ENCODE assay signal across 14 cellular contexts in the genomic region with DNA sequence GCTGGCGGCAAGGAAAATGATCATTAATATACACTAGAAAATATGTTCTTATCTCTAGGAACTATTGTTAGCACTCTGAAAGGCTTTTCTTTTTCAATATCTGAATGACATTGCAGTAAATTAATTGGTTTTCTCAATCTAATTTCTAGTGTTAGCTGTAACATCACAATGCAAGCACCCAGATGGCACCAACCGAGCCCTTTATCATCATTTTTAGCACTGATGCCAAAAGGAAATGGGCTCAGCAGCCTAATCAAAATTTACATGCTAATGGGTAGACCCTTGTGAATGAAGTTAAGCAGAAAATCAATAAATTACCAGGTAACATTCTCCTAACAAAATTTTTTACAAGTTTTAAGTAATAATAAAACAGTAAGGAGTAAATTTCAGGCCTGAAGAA. TPM values are rescaled to one million over a fixed set of nuclear protein-coding genes. Genes with fewer than 3 reads are reported as not detected.
DNase-seq lines count a peak whose midpoint lies in the region; TF ChIP-seq lines count a peak whose summit lies in the region.
"Had no signal": no experiment of that assay in that cellular context is flagged by ENCODE, and none has a peak within 500 bp of the region (broad histone marks: within the 10 kb centered on the region; RNA-seq: fewer than 3 reads in every experiment).

No MANE protein-coding gene starts in this region.

- H3K36me3 ChIP-seq in adrenal gland (replicated peaks in 1 of 2), result no peaks in the 10 kb centered on the region
- no peaks in the 10 kb centered on the region for H3K36me3 ChIP-seq in effector memory CD4-positive, alpha-beta T cell (ENCODE audit: control insufficient read depth, insufficient read depth, low read length)

- TF ChIP-seq CTCF in progenitor cell of endocrine pancreas (IDR thresholded peaks at IDR 0.05; ENCODE audit: unreplicated experiment), result no peak
- TF ChIP-seq CTCF in adrenal gland (IDR thresholded peaks at IDR 0.05), result no peak

- H3K4me3 Mint-ChIP-seq in progenitor cell of endocrine pancreas (ENCODE audit: low read depth), result no peak overlapping the region
- H3K4me3 Mint-ChIP-seq: H9, IgD-negative memory B cell had no signal

- 75 to 93% (median 81%) methylated on average over 2 of the region's 2 CpGs for WGBS in adrenal gland, 4 donors

- H3K9me3 ChIP-seq in adrenal gland (replicated peaks in 1 of 3), result no peaks in the 10 kb centered on the region
- no peaks in the 10 kb centered on the region for H3K9me3 ChIP-seq in effector memory CD4-positive, alpha-beta T cell (ENCODE audit: control insufficient read depth, low read length)

- DNase-seq in NCI-H1436 treated with DMSO at 0.1 percent for 48 hours (lab: John Stamatoyannopoulos, UW) (peak; percentile 21), NCI-H1436 (lab: John Stamatoyannopoulos, UW) (no peak), NCI-H1694 (lab: John Stamatoyannopoulos, UW) (peak; percentile 91), NCI-H748 (lab: John Stamatoyannopoulos, UW; ENCODE audit: unreplicated experiment) (peak; percentile 62), progenitor cell of endocrine pancreas (ENCODE audit: low spot score, unreplicated experiment) (no peak), adrenal gland (no peak), NK-92 (lab: John Stamatoyannopoulos, UW; ENCODE audit: unreplicated experiment) (no peak)
- DNase-seq in effector memory CD4-positive, alpha-beta T cell, result no peak
- DNase-seq: DMS79, H9, NCI-H2081 treated with DMSO at 0.1 percent for 48 hours, NCI-H510A, T-helper 1 cell had no signal

- intact Hi-C loops in adrenal gland (cut with DNase I), result no loop called here

- H3K4me1 ChIP-seq in adrenal gland (replicated peaks in 1 of 2), result no peaks in the 10 kb centered on the region
- no peaks in the 10 kb centered on the region for H3K4me1 ChIP-seq in effector memory CD4-positive, alpha-beta T cell (ENCODE audit: control insufficient read depth, insufficient read depth, low read length, poor library complexity, severe bottlenecking)

- peak overlapping the region; percentile 59 for H3K27ac Mint-ChIP-seq in progenitor cell of endocrine pancreas
- H3K27ac Mint-ChIP-seq: H9 had no signal

- no peaks in the 10 kb centered on the region for H3K27me3 ChIP-seq in adrenal gland
- H3K27me3 ChIP-seq in effector memory CD4-positive, alpha-beta T cell (replicated peaks; ENCODE audit: control insufficient read depth, insufficient read depth, low read length, poor library complexity, severe bottlenecking), result no peaks in the 10 kb centered on the region

- H3K27ac ChIP-seq in adrenal gland, result no peak overlapping the region
- no peak overlapping the region for H3K27ac ChIP-seq in effector memory CD4-positive, alpha-beta T cell (ENCODE audit: insufficient read depth, low read length, poor library complexity, severe bottlenecking)

- H3K36me3 Mint-ChIP-seq in progenitor cell of endocrine pancreas (ENCODE audit: insufficient read depth), result no peaks in the 10 kb centered on the region
- H3K36me3 Mint-ChIP-seq: IgD-negative memory B cell had no signal

- H3K9me3 Mint-ChIP-seq in progenitor cell of endocrine pancreas (ENCODE audit: low read depth), result peaks cover 6% of the 10 kb centered on the region

- no peak for TF ChIP-seq POLR2A in adrenal gland (IDR thresholded peaks at IDR 0.05)

- no peaks in the 10 kb centered on the region for H3K27me3 Mint-ChIP-seq in progenitor cell of endocrine pancreas
- H3K27me3 Mint-ChIP-seq: IgD-negative memory B cell had no signal

- H3K4me1 Mint-ChIP-seq in progenitor cell of endocrine pancreas (ENCODE audit: low read depth), result peaks cover 6% of the 10 kb centered on the region

- H3K4me3 ChIP-seq in adrenal gland, result no peak overlapping the region
- H3K4me3 ChIP-seq in effector memory CD4-positive, alpha-beta T cell (ENCODE audit: insufficient read depth, low read depth, low read length, poor library complexity, severe bottlenecking), result no peak overlapping the region

RNA-seq across cellular contexts. Expression of gene PGAP1, which starts 53.5 kb away (rescaled TPM):
- total RNA-seq in progenitor cell of endocrine pancreas (49.2 and 54.8 TPM in 2 replicates), adrenal gland (10 to 100 TPM in 2 of 8 donors, 1 to 10 TPM in 6; 3.1 to 11.6 (median 8.3) TPM)
- polyA plus RNA-seq in adrenal gland, result 1 to 10 TPM; 1.8 to 5.1 (median 3.5) TPM

Comparison
In these comparisons a context has a peak if more than half of its experiments do, and no peak if none do; other contexts are left out.
1. DNase-seq: peak in NCI-H1436 treated with DMSO at 0.1 percent for 48 hours (single experiment), NCI-H1694 (single experiment) and NCI-H748 (single experiment); none in NCI-H1436 (single experiment), progenitor cell of endocrine pancreas (single experiment), adrenal gland (0 of 7), NK-92 (single experiment) and effector memory CD4-positive, alpha-beta T cell (0 of 3).